ENCODE assay signal across 1 cellular context in the genomic region with DNA sequence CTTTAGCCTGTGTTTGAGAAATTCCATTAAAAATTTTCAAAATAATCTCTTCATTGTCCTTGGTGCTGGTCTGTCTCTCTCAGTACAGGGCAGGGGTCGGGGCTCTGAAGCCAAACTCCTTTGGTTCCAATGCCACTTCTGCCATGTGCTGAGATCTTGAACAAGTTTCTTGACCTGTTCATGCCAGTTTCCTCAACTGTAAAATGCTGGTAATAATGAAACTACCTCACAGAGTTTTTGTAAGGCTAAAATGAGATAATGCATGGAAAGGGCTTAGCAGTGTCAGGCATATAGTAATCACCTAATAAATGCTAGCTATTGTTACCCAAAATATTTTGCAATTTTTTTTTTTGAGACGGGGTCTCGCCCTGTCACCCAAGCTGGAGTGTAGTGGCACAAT.
TF ChIP-seq lines count a peak whose summit lies in the region.

No MANE protein-coding gene starts in this region.

TF ChIP-seq in IMR-90, 13 proteins besides CTCF, POLR2A, EP300 and RAD21:
- TF ChIP-seq FOS (IDR thresholded peaks at IDR 0.05; ENCODE audit: low read depth, low read length) (no peak), MAFK (IDR thresholded peaks at IDR 0.05; ENCODE audit: low read depth, low read length) (no peak), SMC3 (IDR thresholded peaks at IDR 0.05; ENCODE audit: low read depth, low read length) (no peak), CHD1 (IDR thresholded peaks at IDR 0.05; ENCODE audit: low read depth, low read length) (no peak), MXI1 (IDR thresholded peaks at IDR 0.05; ENCODE audit: borderline replicate concordance, low read depth, low read length) (no peak), RFX5 (IDR thresholded peaks at IDR 0.05; ENCODE audit: low read depth, low read length) (no peak)
- TF ChIP-seq, protein P1, sequence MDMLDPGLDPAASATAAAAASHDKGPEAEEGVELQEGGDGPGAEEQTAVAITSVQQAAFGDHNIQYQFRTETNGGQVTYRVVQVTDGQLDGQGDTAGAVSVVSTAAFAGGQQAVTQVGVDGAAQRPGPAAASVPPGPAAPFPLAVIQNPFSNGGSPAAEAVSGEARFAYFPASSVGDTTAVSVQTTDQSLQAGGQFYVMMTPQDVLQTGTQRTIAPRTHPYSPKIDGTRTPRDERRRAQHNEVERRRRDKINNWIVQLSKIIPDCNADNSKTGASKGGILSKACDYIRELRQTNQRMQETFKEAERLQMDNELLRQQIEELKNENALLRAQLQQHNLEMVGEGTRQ (IDR thresholded peaks at IDR 0.05; ENCODE audit: low read depth, low read length), result no peak
